ENCODE assay signal across 12 cellular contexts in the genomic region with DNA sequence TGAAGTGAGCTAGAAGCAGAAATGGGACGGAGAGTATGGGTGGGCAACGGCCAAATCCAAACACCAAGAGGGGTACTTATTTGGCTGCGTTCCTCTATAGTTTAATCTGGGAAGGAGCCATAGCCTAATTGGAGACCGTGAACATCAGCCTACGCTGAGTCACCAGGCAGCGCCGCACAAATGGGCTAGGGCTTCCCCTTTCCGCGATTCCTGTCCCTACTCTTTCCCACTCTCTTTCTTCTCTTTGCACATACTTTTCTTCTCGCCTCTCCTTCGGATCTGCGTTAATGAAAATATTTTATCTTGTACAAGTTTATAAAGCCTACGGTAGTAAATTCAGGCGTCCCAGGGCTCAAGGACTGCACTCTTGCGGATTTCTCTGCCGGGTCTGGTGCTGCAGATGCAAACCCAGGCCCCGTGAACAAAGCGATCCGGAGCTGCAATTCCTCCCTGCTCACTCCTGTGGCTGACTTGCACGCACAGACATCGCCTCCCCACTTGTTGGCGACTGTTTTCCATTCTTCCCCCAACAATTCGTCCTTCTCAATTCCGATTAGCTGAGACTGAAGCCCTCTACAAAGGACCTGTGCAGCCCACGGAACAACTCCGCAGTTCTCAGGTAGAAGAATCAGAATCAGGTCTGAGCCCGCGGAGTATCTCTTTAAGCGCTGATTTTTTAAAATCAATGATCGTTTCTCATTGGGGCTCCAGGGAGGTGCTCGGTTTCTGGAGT. TPM values are rescaled to one million over a fixed set of nuclear protein-coding genes. Genes with fewer than 3 reads are reported as not detected.
DNase-seq lines count a peak whose midpoint lies in the region; ATAC-seq, FAIRE-seq and TF ChIP-seq lines count a peak whose summit lies in the region.
"Had no signal": no experiment of that assay in that cellular context is flagged by ENCODE, and none has a peak within 500 bp of the region (broad histone marks: within the 10 kb centered on the region; RNA-seq: fewer than 3 reads in every experiment).

No MANE protein-coding gene starts in this region.

- H3K4me3 ChIP-seq in H7 (ENCODE audit: insufficient read depth, low read depth, low read length) (peak overlapping the region; percentile 10; the same call in 1 of the 2 replicates), foreskin fibroblast (ENCODE audit: low read depth in 1 of 2, low read length in 2 of 2) (peak overlapping the region; percentile 39 to 41), psoas muscle (peak overlapping the region; percentile 15), body of pancreas (no peak overlapping the region)

- no peaks in the 10 kb centered on the region for H3K36me3 ChIP-seq in H7 (replicated peaks; ENCODE audit: control insufficient read depth, insufficient read depth, low read length)
- H3K36me3 ChIP-seq in psoas muscle (ENCODE audit: insufficient read depth in 1 of 2, low read depth in 1 of 2), result no peaks in the 10 kb centered on the region
- no peaks in the 10 kb centered on the region for H3K36me3 ChIP-seq in body of pancreas (replicated peaks in 1 of 2; ENCODE audit: insufficient read depth in 1 of 2, low read depth in 2 of 2)

- no peak for ATAC-seq in psoas muscle
- no peak for ATAC-seq in body of pancreas
- ATAC-seq in HG02623 (IDR thresholded peaks at IDR 0.05; ENCODE audit: unreplicated experiment), result no peak
- ATAC-seq: activated CD8-positive, alpha-beta T cell treated with anti-CD3 and anti-CD28 coated beads for 36 hours; activated naive CD8-positive, alpha-beta T cell treated with anti-CD3 and anti-CD28 coated beads, Interleukin-2, amount 50 U/mL, for 24 hours had no signal

- intact Hi-C loops in psoas muscle (cut with DNase I) (no loop called here), body of pancreas (cut with DNase I) (no loop called here)

- H3K9me3 ChIP-seq in psoas muscle, result no peaks in the 10 kb centered on the region
- H3K9me3 ChIP-seq in body of pancreas, result no peaks in the 10 kb centered on the region

- WGBS in psoas muscle, 3 donors, result 8 to 10% (median 9%) methylated on average over 31 of the region's 31 CpGs
- WGBS in body of pancreas, 2 donors, result 5 to 9% methylated on average over 31 of the region's 31 CpGs

- FAIRE-seq in D721Med (lab: Jason Lieb, UNC), result no peak
- FAIRE-seq: GM12891 had no signal

- peak; percentile 66 for DNase-seq in H7
- peak; percentile 24 for DNase-seq in SK-N-DZ (ENCODE audit: low spot score)
- peak; percentile 59 to 66 for DNase-seq in foreskin fibroblast
- peak in 1 of 2 donors; percentile 44 for DNase-seq in psoas muscle
- DNase-seq in body of pancreas, result no peak
- no peak for DNase-seq in D721Med (ENCODE audit: insufficient read length, low spot score)
- no peak for DNase-seq in DMS114 treated with DMSO at 0.1 percent for 48 hours (lab: John Stamatoyannopoulos, UW; ENCODE audit: unreplicated experiment)
- DNase-seq: activated CD8-positive, alpha-beta T cell treated with anti-CD3 and anti-CD28 coated beads for 36 hours; activated naive CD8-positive, alpha-beta T cell treated with anti-CD3 and anti-CD28 coated beads, Interleukin-2, amount 50 U/mL, for 24 hours; KG1 had no signal

- TF ChIP-seq CTCF in foreskin fibroblast (IDR thresholded peaks at IDR 0.05; ENCODE audit: low read depth, low read length), result no peak
- no peak for TF ChIP-seq CTCF in psoas muscle (IDR thresholded peaks at IDR 0.05)
- no peak for TF ChIP-seq CTCF in body of pancreas (IDR thresholded peaks at IDR 0.05)
- TF ChIP-seq CTCF in D721Med (IDR thresholded peaks at IDR 0.05; ENCODE audit: insufficient read depth, missing control alignments), result no peak

- H3K27me3 ChIP-seq in H7 (ENCODE audit: control insufficient read depth, insufficient read depth, low read length) (peaks cover 96% of the 10 kb centered on the region), psoas muscle (ENCODE audit: insufficient read depth in 3 of 3, low read length in 2 of 3) (peaks cover 21 to 99% (median 39%) of the 10 kb centered on the region in 3 donors), body of pancreas (peaks cover 0 to 76% of the 10 kb centered on the region in 2 donors)

- H3K27ac ChIP-seq in psoas muscle, result no peak overlapping the region
- no peak overlapping the region for H3K27ac ChIP-seq in body of pancreas

- H3K4me1 ChIP-seq in psoas muscle, result peaks cover under 1% of the 10 kb centered on the region
- H3K4me1 ChIP-seq in body of pancreas, result peaks cover 19% of the 10 kb centered on the region

- TF ChIP-seq POLR2A in body of pancreas (IDR thresholded peaks at IDR 0.05), result no peak

RNA-seq across cellular contexts. Expression of a gene that starts 4.2 kb away (rescaled TPM):
- total RNA-seq in H7 (2014; rRNA removed; shearing (Covaris generic)), result under 0.01 TPM in 1 of 2 replicates, not detected in the other
- polyA plus RNA-seq in SK-N-DZ (2014; cell fraction: cytosol; rRNA removed), result 0.10 and 0.60 TPM in 2 replicates
- 0.26 and 2.3 TPM in 2 replicates for polyA plus RNA-seq in SK-N-DZ (2014; cell fraction: nucleus; rRNA removed)
- total RNA-seq in psoas muscle (1 to 10 TPM in 1 of 4 donors, under 1 TPM in 3; 0.24 to 1.0 (median 0.91) TPM), body of pancreas (1 to 10 TPM in 1 of 2 donors, under 1 TPM in 1; 0.52 to 2.0 TPM)
- polyA plus RNA-seq in psoas muscle, result under 1 TPM; 0.40 to 0.55 (median 0.53) TPM
- total RNA-seq: activated CD8-positive, alpha-beta T cell treated with anti-CD3 and anti-CD28 coated beads for 36 hours had no signal

Comparison
In these comparisons a context has a peak if more than half of its experiments do, and no peak if none do; other contexts are left out.
1. DNase-seq: peak in H7 (single experiment), SK-N-DZ (single experiment) and foreskin fibroblast (2 of 2); none in body of pancreas (0 of 4), D721Med (single experiment) and DMS114 treated with DMSO at 0.1 percent for 48 hours (single experiment).
2. H3K4me3 ChIP-seq: peak in H7 (single experiment), foreskin fibroblast (2 of 2) and psoas muscle (single experiment); none in body of pancreas (0 of 2).